In the genomic region with DNA sequence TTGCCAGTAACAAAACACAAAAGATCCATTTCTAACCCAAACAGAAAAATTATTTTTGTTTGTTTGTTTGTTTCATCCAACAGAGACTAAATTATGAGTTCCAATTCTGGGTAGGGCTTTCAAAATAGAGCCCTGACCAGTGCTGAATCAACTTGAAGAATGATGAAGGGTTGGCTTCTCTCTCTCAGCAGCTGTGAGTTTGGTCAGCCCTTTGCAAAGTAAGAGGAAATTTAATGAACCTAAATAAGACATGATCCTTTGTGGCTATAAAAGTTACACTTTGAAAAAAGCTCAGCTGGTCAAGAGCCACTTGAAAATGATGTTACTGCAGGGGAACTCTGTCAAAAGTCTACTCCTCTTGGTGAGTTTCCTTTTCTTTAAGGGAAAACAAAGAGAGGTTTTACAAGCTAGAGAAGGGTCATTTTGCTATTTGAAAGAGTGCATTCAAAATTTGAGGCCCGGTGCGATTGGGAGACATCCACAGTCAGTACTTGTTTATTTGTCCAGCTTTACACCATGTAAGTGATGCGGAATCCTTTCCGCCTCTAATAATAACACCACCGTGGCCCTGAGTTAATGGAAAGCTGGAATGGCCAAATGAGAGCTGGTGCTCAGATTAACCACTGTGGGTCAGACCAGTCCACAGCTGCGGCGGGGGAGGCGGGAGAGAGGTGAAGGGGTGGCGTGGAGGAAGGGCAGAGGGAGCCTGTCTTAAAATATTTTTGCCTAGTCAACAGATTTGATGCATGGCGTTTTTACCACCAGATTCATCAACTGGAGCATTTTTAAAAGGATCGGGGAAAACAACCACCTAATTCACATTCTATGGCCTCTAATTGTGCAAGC, we compare ENCODE assay signal across 17 cellular contexts.
DNase-seq lines count a peak whose midpoint lies in the region; ATAC-seq, FAIRE-seq and TF ChIP-seq lines count a peak whose summit lies in the region.
"Had no signal": no experiment of that assay in that cellular context is flagged by ENCODE, and none has a peak within 500 bp of the region (broad histone marks: within the 10 kb centered on the region; RNA-seq: fewer than 3 reads in every experiment).

No MANE protein-coding gene starts in this region.

- 12% methylated on average over 11 of the region's 11 CpGs for WGBS in HepG2 (ENCODE audit: low lambda C conversion rate)
- WGBS in right lobe of liver (ENCODE audit: insufficient coverage, low coverage, low lambda C conversion rate, missing lambda C conversion rate), result 54% methylated on average over 11 of the region's 11 CpGs
- WGBS in spleen, 5 donors, result 80 to 85% (median 81%) methylated on average over 11 of the region's 11 CpGs

- H3K27ac ChIP-seq in HepG2 (ENCODE audit: extremely low read length, insufficient read depth, low read length) (no peak overlapping the region), right lobe of liver (no peak overlapping the region), dorsolateral prefrontal cortex (no peak overlapping the region), spleen (no peak overlapping the region)
- H3K27ac ChIP-seq: GM23248, heart left ventricle, vagina had no signal

- no peaks in the 10 kb centered on the region for H3K79me2 ChIP-seq in HepG2 (ENCODE audit: insufficient read depth, low read length)

- CTCF ChIA-PET in HepG2 (lab: Yijun Ruan, JAX; ENCODE audit: low intra/inter-chr PET ratio, low total read pairs), result no interaction called here

- FAIRE-seq in HepG2 (lab: Jason Lieb, UNC), result no peak

- H3K27ac Mint-ChIP-seq in nephron, result peak overlapping the region; percentile 64 to 97 (median 78)
- no peak overlapping the region for H3K27ac Mint-ChIP-seq in T-helper 2 cell treated with Interferon-gamma antibody and Interleukin-4, amounts not matched to agents 5 μg/mL and 100 μg/mL, for 36 hours
- H3K27ac Mint-ChIP-seq: activated CD4-positive, alpha-beta T cell treated with anti-CD3 and anti-CD28 coated beads, Interleukin-2, amount 10 ng/mL, durations not matched to agents 24 days and 14 days; naive thymus-derived CD4-positive, alpha-beta T cell had no signal

- no peak for TF ChIP-seq CTCF in HepG2 (CRISPR knock-in tag; IDR thresholded peaks at IDR 0.05)
- TF ChIP-seq CTCF in right lobe of liver (IDR thresholded peaks at IDR 0.05), result no peak
- TF ChIP-seq CTCF in dorsolateral prefrontal cortex (IDR thresholded peaks at IDR 0.05 in 54 of 56, conservative IDR thresholded peaks at IDR 0.05 in 2 of 56; ENCODE audit: low read depth in 1 of 56, partially characterized antibody in 56 of 56), result peak in 1 of 56 donors; percentile 14
- TF ChIP-seq CTCF in nephron (IDR thresholded peaks at IDR 0.05; ENCODE audit: unreplicated experiment in 3 of 3), result no peak
- no peak for TF ChIP-seq CTCF in spleen (IDR thresholded peaks at IDR 0.05 in 8 of 11, conservative IDR thresholded peaks at IDR 0.05 in 3 of 11)

- BruUV-seq in HepG2 (replicated peaks; lab: Mats Ljungman, UMichigan), result no TSS peak

- intact Hi-C loops in HepG2 (cut with micrococcal nuclease; ENCODE audit: unreplicated experiment), result no loop called here
- intact Hi-C loops in right lobe of liver (cut with DNase I), result no loop called here
- intact Hi-C loops in dorsolateral prefrontal cortex (cut with DNase I), result no loop called here
- intact Hi-C loops in spleen (cut with DNase I; ENCODE audit: low total_unique reads), result no loop called here

- peaks cover 21% of the 10 kb centered on the region for H3K27me3 Mint-ChIP-seq in nephron (ENCODE audit: low read depth)
- peaks cover 2% of the 10 kb centered on the region for H3K27me3 Mint-ChIP-seq in T-helper 2 cell treated with Interferon-gamma antibody and Interleukin-4, amounts not matched to agents 5 μg/mL and 100 μg/mL, for 36 hours (ENCODE audit: low read depth)

- in situ Hi-C loops in HepG2 (cut with HindIII; ENCODE audit: extremely low pct_ligation_motif_present, low pct_unique_long_range_greater_than_20kb), result no loop called here

- H3K36me3 ChIP-seq in HepG2 (replicated peaks in 1 of 2; ENCODE audit: control insufficient read depth in 1 of 2, insufficient read depth in 2 of 2, low read length in 2 of 2), result no peaks in the 10 kb centered on the region
- no peaks in the 10 kb centered on the region for H3K36me3 ChIP-seq in right lobe of liver
- H3K36me3 ChIP-seq in spleen, result no peaks in the 10 kb centered on the region
- H3K36me3 ChIP-seq: heart left ventricle, vagina had no signal

- H3K36me3 Mint-ChIP-seq in nephron (ENCODE audit: low read depth), result no peaks in the 10 kb centered on the region
- H3K36me3 Mint-ChIP-seq in T-helper 2 cell treated with Interferon-gamma antibody and Interleukin-4, amounts not matched to agents 5 μg/mL and 100 μg/mL, for 36 hours (ENCODE audit: low read depth), result no peaks in the 10 kb centered on the region
- H3K36me3 Mint-ChIP-seq: naive thymus-derived CD4-positive, alpha-beta T cell had no signal

- no peaks in the 10 kb centered on the region for H3K27me3 ChIP-seq in HepG2 (ENCODE audit: control insufficient read depth in 1 of 2, insufficient read depth in 2 of 2, low read length in 2 of 2)
- no peaks in the 10 kb centered on the region for H3K27me3 ChIP-seq in right lobe of liver
- peaks cover 0 to 28% (median 0%) of the 10 kb centered on the region in 45 donors for H3K27me3 ChIP-seq in dorsolateral prefrontal cortex
- H3K27me3 ChIP-seq in spleen (replicated peaks in 1 of 7), result peaks cover 0 to 9% (median 0%) of the 10 kb centered on the region in 7 donors
- H3K27me3 ChIP-seq: vagina had no signal

- H3K9me3 ChIP-seq in HepG2 (ENCODE audit: low read length) (no peaks in the 10 kb centered on the region), right lobe of liver (no peaks in the 10 kb centered on the region), spleen (no peaks in the 10 kb centered on the region)
- H3K9me3 ChIP-seq: heart left ventricle, vagina had no signal

- H3K4me1 Mint-ChIP-seq in nephron, result peaks cover 50% of the 10 kb centered on the region
- no peaks in the 10 kb centered on the region for H3K4me1 Mint-ChIP-seq in T-helper 2 cell treated with Interferon-gamma antibody and Interleukin-4, amounts not matched to agents 5 μg/mL and 100 μg/mL, for 36 hours (ENCODE audit: low read depth)
- H3K4me1 Mint-ChIP-seq: activated CD4-positive, alpha-beta T cell treated with anti-CD3 and anti-CD28 coated beads, Interleukin-2, amount 10 ng/mL, durations not matched to agents 24 days and 14 days; naive thymus-derived CD4-positive, alpha-beta T cell had no signal

- ATAC-seq in HepG2 (no peak), right lobe of liver (no peak), left lobe of liver (no peak)
- ATAC-seq: heart left ventricle; naive thymus-derived CD4-positive, alpha-beta T cell; right cardiac atrium; Right ventricle myocardium inferior had no signal

- DNase-seq in HepG2 (ENCODE audit: low spot score) (no peak), right lobe of liver (no peak), dorsolateral prefrontal cortex (peak in 1 of 10 donors; percentile 18), spleen (no peak), left lobe of liver (ENCODE audit: low spot score) (no peak)
- DNase-seq in T-helper 2 cell treated with Interferon-gamma antibody and Interleukin-4, amounts not matched to agents 5 μg/mL and 100 μg/mL, for 36 hours (ENCODE audit: low spot score), result no peak
- no peak for DNase-seq in activated CD4-positive, alpha-beta T cell treated with anti-CD3 and anti-CD28 coated beads for 48 hours
- DNase-seq: activated CD4-positive, alpha-beta T cell treated with anti-CD3 and anti-CD28 coated beads, Interleukin-2, amount 10 ng/mL, durations not matched to agents 24 days and 14 days; GM23248; heart left ventricle; naive thymus-derived CD4-positive, alpha-beta T cell; right cardiac atrium; stimulated activated naive CD4-positive, alpha-beta T cell; T-helper 2 cell had no signal

- TF ChIP-seq EP300 in HepG2 (IDR thresholded peaks at IDR 0.05; ENCODE audit: low read depth in 2 of 2, low read length in 2 of 2) (no peak), HepG2 (CRISPR knock-in tag; IDR thresholded peaks at IDR 0.05; ENCODE audit: borderline replicate concordance) (no peak)

- no peak overlapping the region for H3K4me2 ChIP-seq in HepG2 (ENCODE audit: low read depth, low read length)

- no peak for TF ChIP-seq RAD21 in HepG2 (CRISPR knock-in tag; IDR thresholded peaks at IDR 0.05)

- POLR2A ChIA-PET in HepG2 (lab: Yijun Ruan, JAX), result no interaction called here

- H4K20me1 ChIP-seq in HepG2 (ENCODE audit: insufficient read depth, low read length), result no peaks in the 10 kb centered on the region

- H3K4me1 ChIP-seq in HepG2 (ENCODE audit: insufficient read depth, low read length) (no peaks in the 10 kb centered on the region), right lobe of liver (no peaks in the 10 kb centered on the region), spleen (no peaks in the 10 kb centered on the region)
- H3K4me1 ChIP-seq: heart left ventricle, vagina had no signal

- no peak for TF ChIP-seq POLR2A in HepG2 (IDR thresholded peaks at IDR 0.05; ENCODE audit: insufficient read depth in 1 of 2, low read depth in 2 of 2, low read length in 2 of 2)
- no peak for TF ChIP-seq POLR2A in right lobe of liver (IDR thresholded peaks at IDR 0.05)
- no peak for TF ChIP-seq POLR2A in spleen (IDR thresholded peaks at IDR 0.05)

- H3K9me3 Mint-ChIP-seq in nephron, result no peaks in the 10 kb centered on the region
- H3K9me3 Mint-ChIP-seq in T-helper 2 cell treated with Interferon-gamma antibody and Interleukin-4, amounts not matched to agents 5 μg/mL and 100 μg/mL, for 36 hours, result peaks cover 4% of the 10 kb centered on the region
- H3K9me3 Mint-ChIP-seq: activated CD4-positive, alpha-beta T cell treated with anti-CD3 and anti-CD28 coated beads, Interleukin-2, amount 10 ng/mL, durations not matched to agents 24 days and 14 days had no signal

- H3K4me3 ChIP-seq in HepG2 (replicated peaks in 1 of 3; ENCODE audit: insufficient read depth in 1 of 3, low read depth in 2 of 3, low read length in 3 of 3), result no peak overlapping the region
- H3K4me3 ChIP-seq in right lobe of liver, result no peak overlapping the region
- H3K4me3 ChIP-seq in dorsolateral prefrontal cortex, result peak overlapping the region in 38 of 59 donors; percentile 1 to 52 (median 26)
- H3K4me3 ChIP-seq in spleen, result no peak overlapping the region
- H3K4me3 ChIP-seq: GM23248, heart left ventricle, vagina had no signal

- H3K9ac ChIP-seq in HepG2 (ENCODE audit: insufficient read depth, low read depth, low read length), result no peak overlapping the region
- H3K9ac ChIP-seq: GM23248 had no signal

- no peak overlapping the region for H2AFZ ChIP-seq in HepG2 (ENCODE audit: low read length)
- H2AFZ ChIP-seq: GM23248 had no signal

- H3K4me3 Mint-ChIP-seq in nephron, result peak overlapping the region in 1 of 3 experiments; percentile 30
- H3K4me3 Mint-ChIP-seq in T-helper 2 cell treated with Interferon-gamma antibody and Interleukin-4, amounts not matched to agents 5 μg/mL and 100 μg/mL, for 36 hours, result no peak overlapping the region
- H3K4me3 Mint-ChIP-seq: activated CD4-positive, alpha-beta T cell treated with anti-CD3 and anti-CD28 coated beads, Interleukin-2, amount 10 ng/mL, durations not matched to agents 24 days and 14 days; naive thymus-derived CD4-positive, alpha-beta T cell had no signal

Comparison
In these comparisons a context has a peak if more than half of its experiments do, and no peak if none do; other contexts are left out.
1. H3K4me3 ChIP-seq: peak in dorsolateral prefrontal cortex (38 of 59); none in HepG2 (0 of 3), right lobe of liver (0 of 3) and spleen (0 of 8).